10 cellular contexts compared by ENCODE assay signal in genomic region chr12:92340441-92341332, GRCh38.
A peak's percentile ranks its signal among the peaks of the same experiment; 100 is the strongest.
DNase-seq lines count a peak whose midpoint lies in the region; ATAC-seq lines count a peak whose summit lies in the region.
"Had no signal": no experiment of that assay in that cellular context is flagged by ENCODE, and none has a peak within 500 bp of the region (broad histone marks: within the 10 kb centered on the region; RNA-seq: fewer than 3 reads in every experiment).

No MANE protein-coding gene starts in this region.

- peak; percentile 32 for DNase-seq in T-helper 2 cell treated with Interferon-gamma antibody and Interleukin-4, amounts not matched to agents 5 μg/mL and 100 μg/mL, for 36 hours (ENCODE audit: low spot score)
- DNase-seq in T-helper 2 cell (no peak), AML-193 (lab: John Stamatoyannopoulos, UW) (no peak)
- DNase-seq in stimulated activated naive CD8-positive, alpha-beta T cell treated with anti-CD3 and anti-CD28 coated beads, Interleukin-15, Interleukin-2, amounts not matched to agents 100 U/mL and 50 U/mL, for 24 hours, result no peak
- DNase-seq: testis had no signal

- peak overlapping the region; percentile 56 for H3K27ac Mint-ChIP-seq in T-helper 2 cell treated with Interferon-gamma antibody and Interleukin-4, amounts not matched to agents 5 μg/mL and 100 μg/mL, for 36 hours
- peak overlapping the region; percentile 63 for H3K27ac Mint-ChIP-seq in dendritic cell treated with granulocyte-macrophage colony-stimulating factor and Interleukin-4, amounts not matched to agents 40 ng/mL and 50 ng/mL, for 4 days

- H3K4me3 Mint-ChIP-seq in T-helper 2 cell treated with Interferon-gamma antibody and Interleukin-4, amounts not matched to agents 5 μg/mL and 100 μg/mL, for 36 hours, result peak overlapping the region; percentile 59
- no peak overlapping the region for H3K4me3 Mint-ChIP-seq in dendritic cell treated with granulocyte-macrophage colony-stimulating factor and Interleukin-4, amounts not matched to agents 40 ng/mL and 50 ng/mL, for 4 days

- ATAC-seq in HG03342 (IDR thresholded peaks at IDR 0.05; ENCODE audit: unreplicated experiment) (peak; percentile 71), GM19023 (IDR thresholded peaks at IDR 0.05; ENCODE audit: unreplicated experiment) (no peak), HG03039 (IDR thresholded peaks at IDR 0.05; ENCODE audit: unreplicated experiment) (no peak)
- ATAC-seq in stimulated activated naive CD8-positive, alpha-beta T cell treated with anti-CD3 and anti-CD28 coated beads, Interleukin-15, Interleukin-2, amounts not matched to agents 100 U/mL and 50 U/mL, for 24 hours, result peak; percentile 66
- ATAC-seq: A549 had no signal

- no peaks in the 10 kb centered on the region for H3K9me3 Mint-ChIP-seq in T-helper 2 cell treated with Interferon-gamma antibody and Interleukin-4, amounts not matched to agents 5 μg/mL and 100 μg/mL, for 36 hours
- peaks cover 6% of the 10 kb centered on the region for H3K9me3 Mint-ChIP-seq in dendritic cell treated with granulocyte-macrophage colony-stimulating factor and Interleukin-4, amounts not matched to agents 40 ng/mL and 50 ng/mL, for 4 days

- intact Hi-C loops in dendritic cell treated with granulocyte-macrophage colony-stimulating factor and Interleukin-4, amounts not matched to agents 40 ng/mL and 50 ng/mL, for 4 days (cut with micrococcal nuclease), result no loop called here

- no peaks in the 10 kb centered on the region for H3K27me3 Mint-ChIP-seq in T-helper 2 cell treated with Interferon-gamma antibody and Interleukin-4, amounts not matched to agents 5 μg/mL and 100 μg/mL, for 36 hours (ENCODE audit: low read depth)
- no peaks in the 10 kb centered on the region for H3K27me3 Mint-ChIP-seq in dendritic cell treated with granulocyte-macrophage colony-stimulating factor and Interleukin-4, amounts not matched to agents 40 ng/mL and 50 ng/mL, for 4 days

- H3K4me1 Mint-ChIP-seq in T-helper 2 cell treated with Interferon-gamma antibody and Interleukin-4, amounts not matched to agents 5 μg/mL and 100 μg/mL, for 36 hours (ENCODE audit: low read depth), result peaks cover 14% of the 10 kb centered on the region
- H3K4me1 Mint-ChIP-seq in dendritic cell treated with granulocyte-macrophage colony-stimulating factor and Interleukin-4, amounts not matched to agents 40 ng/mL and 50 ng/mL, for 4 days (ENCODE audit: low read depth), result peaks cover 17% of the 10 kb centered on the region

- H3K36me3 Mint-ChIP-seq in T-helper 2 cell treated with Interferon-gamma antibody and Interleukin-4, amounts not matched to agents 5 μg/mL and 100 μg/mL, for 36 hours (ENCODE audit: low read depth), result peaks cover 2% of the 10 kb centered on the region
- H3K36me3 Mint-ChIP-seq in dendritic cell treated with granulocyte-macrophage colony-stimulating factor and Interleukin-4, amounts not matched to agents 40 ng/mL and 50 ng/mL, for 4 days (ENCODE audit: low read depth), result no peaks in the 10 kb centered on the region

Comparison
In these comparisons a context has a peak if more than half of its experiments do, and no peak if none do; other contexts are left out.
1. ATAC-seq: peak in HG03342 (single experiment) and stimulated activated naive CD8-positive, alpha-beta T cell treated with anti-CD3 and anti-CD28 coated beads, Interleukin-15, Interleukin-2, amounts not matched to agents 100 U/mL and 50 U/mL, for 24 hours (single experiment); none in GM19023 (single experiment) and HG03039 (single experiment).